In the genomic region with DNA sequence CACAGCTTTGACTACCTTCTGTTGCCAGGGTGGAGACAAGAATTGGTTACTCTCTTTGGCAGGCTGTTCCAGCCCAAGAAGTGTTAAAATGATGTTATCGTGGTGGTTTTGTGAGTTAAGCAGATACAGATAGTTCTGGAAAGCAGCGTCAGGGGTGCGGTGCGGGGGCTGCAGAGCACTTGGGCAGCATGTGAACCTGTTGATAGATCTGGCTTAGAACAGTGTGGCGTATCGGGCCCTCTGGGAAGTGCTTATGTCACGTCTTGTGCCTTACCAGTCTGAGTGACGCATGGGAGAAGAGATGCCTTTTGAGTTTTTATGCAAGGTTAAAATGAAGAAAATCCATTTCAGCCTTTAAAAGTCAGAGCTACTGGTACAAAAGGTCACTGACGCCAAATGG, we compare ENCODE assay signal across 22 cellular contexts.
"Had no signal": no experiment of that assay in that cellular context is flagged by ENCODE, and none has a peak within 500 bp of the region (broad histone marks: within the 10 kb centered on the region; RNA-seq: fewer than 3 reads in every experiment).

No MANE protein-coding gene starts in this region.

- H3K27me3 ChIP-seq: gastrocnemius medialis, spleen, tibial artery had no signal

- H3K27ac ChIP-seq: coronary artery, esophagus squamous epithelium, gastrocnemius medialis, lower lobe of right lung, spleen, tibial artery, VCaP had no signal

- H3K4me1 Mint-ChIP-seq: activated naive CD8-positive, alpha-beta T cell treated with anti-CD3 and anti-CD28 coated beads, Interleukin-2, amount 10 ng/mL, durations not matched to agents 7 days and 5 days; T-cell had no signal

- H3K4me3 ChIP-seq: coronary artery, esophagus squamous epithelium, gastrocnemius medialis, lower lobe of right lung, spleen, tibial artery had no signal

- H3K4me3 Mint-ChIP-seq: activated naive CD8-positive, alpha-beta T cell treated with anti-CD3 and anti-CD28 coated beads, Interleukin-2, amount 10 ng/mL, durations not matched to agents 7 days and 5 days; activated T-cell treated with anti-CD3 and anti-CD28 coated beads, Interleukin-2, amount 50 U/mL, for 24 hours; activated T-helper 17 cell treated with anti-CD3 and anti-CD28 coated beads, Interleukin-2, amount 50 U/mL, for 72 hours; endodermal cell; naive thymus-derived CD4-positive, alpha-beta T cell; T-cell; T-helper 2 cell treated with Interferon-gamma antibody and Interleukin-4, amounts not matched to agents 5 μg/mL and 100 μg/mL, for 36 hours had no signal

- H3K36me3 Mint-ChIP-seq: activated naive CD8-positive, alpha-beta T cell treated with anti-CD3 and anti-CD28 coated beads, Interleukin-2, amount 10 ng/mL, durations not matched to agents 7 days and 5 days; T-cell had no signal

- DNase-seq: activated CD4-positive, alpha-beta T cell treated with anti-CD3 and anti-CD28 coated beads, Interleukin-2, amount 50 U/mL, for 1 hour; activated CD4-positive, CD25-positive, alpha-beta regulatory T cell treated with anti-CD3 and anti-CD28 coated beads, Interleukin-2, amount 50 U/mL, for 72 hours; activated naive CD4-positive, alpha-beta T cell; activated naive CD8-positive, alpha-beta T cell treated with anti-CD3 and anti-CD28 coated beads, Interleukin-2, amount 10 ng/mL, durations not matched to agents 7 days and 5 days; activated T-cell treated with anti-CD3 and anti-CD28 coated beads, Interleukin-2, amount 50 U/mL, for 24 hours; amniotic stem cell; cerebellar nuclear complex; endodermal cell; esophagus squamous epithelium; gastrocnemius medialis; left colon; lower lobe of right lung; naive thymus-derived CD4-positive, alpha-beta T cell; spleen; stimulated activated CD4-positive, alpha-beta T cell treated with anti-CD3 and anti-CD28 coated beads, Interleukin-4, amount 100 ng/mL, for 24 hours; stimulated activated naive CD8-positive, alpha-beta T cell treated with anti-CD3 and anti-CD28 coated beads, Interleukin-15, Interleukin-2, amounts not matched to agents 100 U/mL and 50 U/mL, for 24 hours; T-cell; tibial artery had no signal

- H3K36me3 ChIP-seq: esophagus squamous epithelium, gastrocnemius medialis, tibial artery had no signal

- ATAC-seq: activated T-helper 17 cell treated with anti-CD3 and anti-CD28 coated beads, Interleukin-2, amount 50 U/mL, for 72 hours; gastrocnemius medialis; left colon; lower lobe of right lung; naive thymus-derived CD4-positive, alpha-beta T cell; stimulated activated naive CD8-positive, alpha-beta T cell treated with anti-CD3 and anti-CD28 coated beads, Interleukin-15, Interleukin-2, amounts not matched to agents 100 U/mL and 50 U/mL, for 24 hours; T-cell had no signal

- H3K4me1 ChIP-seq: esophagus squamous epithelium, gastrocnemius medialis, lower lobe of right lung, spleen, tibial artery had no signal

- H3K9me3 Mint-ChIP-seq: activated naive CD8-positive, alpha-beta T cell treated with anti-CD3 and anti-CD28 coated beads, Interleukin-2, amount 10 ng/mL, durations not matched to agents 7 days and 5 days; activated T-cell treated with anti-CD3 and anti-CD28 coated beads, Interleukin-2, amount 50 U/mL, for 24 hours; activated T-helper 17 cell treated with anti-CD3 and anti-CD28 coated beads, Interleukin-2, amount 50 U/mL, for 72 hours; endodermal cell; naive thymus-derived CD4-positive, alpha-beta T cell; T-cell; T-helper 2 cell treated with Interferon-gamma antibody and Interleukin-4, amounts not matched to agents 5 μg/mL and 100 μg/mL, for 36 hours had no signal

- H3K9me3 ChIP-seq: esophagus squamous epithelium, gastrocnemius medialis, lower lobe of right lung, spleen, tibial artery had no signal

- H3K27ac Mint-ChIP-seq: activated naive CD8-positive, alpha-beta T cell treated with anti-CD3 and anti-CD28 coated beads, Interleukin-2, amount 10 ng/mL, durations not matched to agents 7 days and 5 days; activated T-cell treated with anti-CD3 and anti-CD28 coated beads, Interleukin-2, amount 50 U/mL, for 24 hours; activated T-helper 17 cell treated with anti-CD3 and anti-CD28 coated beads, Interleukin-2, amount 50 U/mL, for 72 hours; endodermal cell; naive thymus-derived CD4-positive, alpha-beta T cell; T-cell; T-helper 2 cell treated with Interferon-gamma antibody and Interleukin-4, amounts not matched to agents 5 μg/mL and 100 μg/mL, for 36 hours had no signal
